In genomic region chr2:8176837-8177236, GRCh38 we compare ENCODE assay signal across 16 cellular contexts.
DNase-seq lines count a peak whose midpoint lies in the region; ATAC-seq, FAIRE-seq and TF ChIP-seq lines count a peak whose summit lies in the region.
"Had no signal": no experiment of that assay in that cellular context is flagged by ENCODE, and none has a peak within 500 bp of the region (broad histone marks: within the 10 kb centered on the region; RNA-seq: fewer than 3 reads in every experiment).

No MANE protein-coding gene starts in this region.

- no peaks in the 10 kb centered on the region for H3K4me1 ChIP-seq in right lobe of liver
- 0 out of 2 replicates have a peak, but pooled peaks cover 5% of the 10 kb centered on the region for H3K4me1 ChIP-seq in HepG2 (ENCODE audit: insufficient read depth, low read length)

- H3K27ac ChIP-seq in right lobe of liver (no peak overlapping the region), HepG2 (ENCODE audit: extremely low read length, insufficient read depth, low read length) (no peak overlapping the region)

- H4K20me1 ChIP-seq in HepG2 (ENCODE audit: insufficient read depth, low read length) = no peaks in the 10 kb centered on the region

- TF ChIP-seq EP300 in HepG2 (IDR thresholded peaks at IDR 0.05; ENCODE audit: low read depth in 2 of 2, low read length in 2 of 2) (no peak), HepG2 (CRISPR knock-in tag; IDR thresholded peaks at IDR 0.05; ENCODE audit: borderline replicate concordance) (no peak)

- no peak overlapping the region for H3K9ac ChIP-seq in HepG2 (ENCODE audit: insufficient read depth, low read depth, low read length)

- no peak for TF ChIP-seq RAD21 in HepG2 (CRISPR knock-in tag; IDR thresholded peaks at IDR 0.05)

- FAIRE-seq in HepG2 (lab: Jason Lieb, UNC) = no peak
- FAIRE-seq: H1 had no signal

- CTCF ChIA-PET in HepG2 (lab: Yijun Ruan, JAX; ENCODE audit: low intra/inter-chr PET ratio, low total read pairs) = no interaction called here

- H3K79me2 ChIP-seq in HepG2 (ENCODE audit: insufficient read depth, low read length) = no peaks in the 10 kb centered on the region

- no peak overlapping the region for H3K4me3 ChIP-seq in right lobe of liver
- H3K4me3 ChIP-seq in HepG2 (replicated peaks in 1 of 3; ENCODE audit: insufficient read depth in 1 of 3, low read depth in 2 of 3, low read length in 3 of 3) = no peak overlapping the region

- TF ChIP-seq POLR2A in right lobe of liver (IDR thresholded peaks at IDR 0.05) (no peak), HepG2 (IDR thresholded peaks at IDR 0.05; ENCODE audit: insufficient read depth in 1 of 2, low read depth in 2 of 2, low read length in 2 of 2) (no peak)

- ATAC-seq in right lobe of liver (peak in 3 of 4 donors; percentile 11 to 65 (median 55)), HepG2 (no peak), left colon (peak; percentile 45), GM19395 (IDR thresholded peaks at IDR 0.05; ENCODE audit: unreplicated experiment) (no peak), HG02642 (IDR thresholded peaks at IDR 0.05; ENCODE audit: poor library complexity, unreplicated experiment) (no peak)
- ATAC-seq: Panc1 had no signal

- WGBS in right lobe of liver (ENCODE audit: insufficient coverage, low coverage, low lambda C conversion rate, missing lambda C conversion rate) = 39% methylated on average over 2 of the region's 2 CpGs
- 30% methylated on average over 2 of the region's 2 CpGs for WGBS in HepG2 (ENCODE audit: low lambda C conversion rate)

- DNase-seq in right lobe of liver (no peak), HepG2 (ENCODE audit: low spot score) (no peak), NOMO-1 treated with dmso at 0.1 percent for 144 hours (lab: John Stamatoyannopoulos, UW; ENCODE audit: unreplicated experiment) (peak; percentile 73), left colon (no peak), HuH-7 (ENCODE audit: low spot score) (no peak)
- DNase-seq: BE2C, GF-D8, Karpas-422, NCI-H1436, NCI-H2029 treated with DMSO at 0.1 percent for 48 hours, NCI-H524 treated with DMSO at 0.1 percent for 48 hours, SHP77 had no signal

- no peak overlapping the region for H2AFZ ChIP-seq in HepG2 (ENCODE audit: low read length)

- in situ Hi-C loops in HepG2 (cut with HindIII; ENCODE audit: extremely low pct_ligation_motif_present, low pct_unique_long_range_greater_than_20kb) = no loop called here

- H3K9me3 ChIP-seq in right lobe of liver (no peaks in the 10 kb centered on the region), HepG2 (ENCODE audit: low read length) (no peaks in the 10 kb centered on the region)
- H3K9me3 ChIP-seq: BE2C had no signal

- H3K36me3 ChIP-seq in right lobe of liver (no peaks in the 10 kb centered on the region), HepG2 (replicated peaks in 1 of 2; ENCODE audit: control insufficient read depth in 1 of 2, insufficient read depth in 2 of 2, low read length in 2 of 2) (no peaks in the 10 kb centered on the region)
- H3K36me3 ChIP-seq: BE2C had no signal

- intact Hi-C loops in right lobe of liver (cut with DNase I) (no loop called here), HepG2 (cut with micrococcal nuclease; ENCODE audit: unreplicated experiment) (no loop called here), left colon (cut with DNase I, micrococcal nuclease) (no loop called here)

- POLR2A ChIA-PET in HepG2 (lab: Yijun Ruan, JAX) = no interaction called here

- no peak for TF ChIP-seq CTCF in right lobe of liver (IDR thresholded peaks at IDR 0.05)
- TF ChIP-seq CTCF in HepG2 (CRISPR knock-in tag; IDR thresholded peaks at IDR 0.05) = no peak

- no TSS peak for BruUV-seq in HepG2 (replicated peaks; lab: Mats Ljungman, UMichigan)

- no peak overlapping the region for H3K4me2 ChIP-seq in HepG2 (ENCODE audit: low read depth, low read length)

- H3K27me3 ChIP-seq in right lobe of liver = no peaks in the 10 kb centered on the region
- peaks cover 0 to 5% of the 10 kb centered on the region in 2 experiments; a peak in 1 of 5 replicates for H3K27me3 ChIP-seq in HepG2 (ENCODE audit: control insufficient read depth in 1 of 2, insufficient read depth in 2 of 2, low read length in 2 of 2)
- H3K27me3 ChIP-seq: BE2C had no signal

TF ChIP-seq in HepG2, 621 proteins besides CTCF, POLR2A, EP300 and RAD21:
- TF ChIP-seq SP1 (IDR thresholded peaks at IDR 0.05) = no peak
- no peak for TF ChIP-seq SP1 (CRISPR knock-in tag; IDR thresholded peaks at IDR 0.05)
- TF ChIP-seq ZBTB34 (CRISPR knock-in tag; IDR thresholded peaks at IDR 0.05) = no peak
- no peak for TF ChIP-seq ZBTB8A (CRISPR knock-in tag; IDR thresholded peaks at IDR 0.05; ENCODE audit: borderline replicate concordance, low read depth)
- no peak for TF ChIP-seq SSRP1 (CRISPR knock-in tag; IDR thresholded peaks at IDR 0.05)
- no peak for TF ChIP-seq ZNF567 (CRISPR knock-in tag; IDR thresholded peaks at IDR 0.05; ENCODE audit: borderline replicate concordance)
- no peak for TF ChIP-seq FOXK2 (IDR thresholded peaks at IDR 0.05)
- no peak for TF ChIP-seq ZNF558 (CRISPR knock-in tag; IDR thresholded peaks at IDR 0.05; ENCODE audit: borderline replicate concordance)
- no peak for TF ChIP-seq GABPB1 (CRISPR knock-in tag; IDR thresholded peaks at IDR 0.05)
- TF ChIP-seq ZFY (CRISPR knock-in tag; IDR thresholded peaks at IDR 0.05) = no peak
- TF ChIP-seq EEA1 (CRISPR knock-in tag; IDR thresholded peaks at IDR 0.05; ENCODE audit: borderline replicate concordance) = no peak
- TF ChIP-seq, protein P1, sequence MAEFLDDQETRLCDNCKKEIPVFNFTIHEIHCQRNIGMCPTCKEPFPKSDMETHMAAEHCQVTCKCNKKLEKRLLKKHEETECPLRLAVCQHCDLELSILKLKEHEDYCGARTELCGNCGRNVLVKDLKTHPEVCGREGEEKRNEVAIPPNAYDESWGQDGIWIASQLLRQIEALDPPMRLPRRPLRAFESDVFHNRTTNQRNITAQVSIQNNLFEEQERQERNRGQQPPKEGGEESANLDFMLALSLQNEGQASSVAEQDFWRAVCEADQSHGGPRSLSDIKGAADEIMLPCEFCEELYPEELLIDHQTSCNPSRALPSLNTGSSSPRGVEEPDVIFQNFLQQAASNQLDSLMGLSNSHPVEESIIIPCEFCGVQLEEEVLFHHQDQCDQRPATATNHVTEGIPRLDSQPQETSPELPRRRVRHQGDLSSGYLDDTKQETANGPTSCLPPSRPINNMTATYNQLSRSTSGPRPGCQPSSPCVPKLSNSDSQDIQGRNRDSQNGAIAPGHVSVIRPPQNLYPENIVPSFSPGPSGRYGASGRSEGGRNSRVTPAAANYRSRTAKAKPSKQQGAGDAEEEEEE (CRISPR knock-in tag; IDR thresholded peaks at IDR 0.05; ENCODE audit: borderline replicate concordance) = no peak
- TF ChIP-seq, protein P2, sequence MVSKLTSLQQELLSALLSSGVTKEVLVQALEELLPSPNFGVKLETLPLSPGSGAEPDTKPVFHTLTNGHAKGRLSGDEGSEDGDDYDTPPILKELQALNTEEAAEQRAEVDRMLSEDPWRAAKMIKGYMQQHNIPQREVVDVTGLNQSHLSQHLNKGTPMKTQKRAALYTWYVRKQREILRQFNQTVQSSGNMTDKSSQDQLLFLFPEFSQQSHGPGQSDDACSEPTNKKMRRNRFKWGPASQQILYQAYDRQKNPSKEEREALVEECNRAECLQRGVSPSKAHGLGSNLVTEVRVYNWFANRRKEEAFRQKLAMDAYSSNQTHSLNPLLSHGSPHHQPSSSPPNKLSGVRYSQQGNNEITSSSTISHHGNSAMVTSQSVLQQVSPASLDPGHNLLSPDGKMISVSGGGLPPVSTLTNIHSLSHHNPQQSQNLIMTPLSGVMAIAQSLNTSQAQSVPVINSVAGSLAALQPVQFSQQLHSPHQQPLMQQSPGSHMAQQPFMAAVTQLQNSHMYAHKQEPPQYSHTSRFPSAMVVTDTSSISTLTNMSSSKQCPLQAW (CRISPR knock-in tag; IDR thresholded peaks at IDR 0.05) = no peak
- TF ChIP-seq ZNF17 (CRISPR knock-in tag; IDR thresholded peaks at IDR 0.05) = no peak
- no peak for TF ChIP-seq POGZ (CRISPR knock-in tag; IDR thresholded peaks at IDR 0.05)
- TF ChIP-seq ZNF432 (CRISPR knock-in tag; IDR thresholded peaks at IDR 0.05; ENCODE audit: borderline replicate concordance) = no peak

Comparison
In these comparisons a context has a peak if more than half of its experiments do, and no peak if none do; other contexts are left out.
1. ATAC-seq: peak in right lobe of liver (3 of 4) and left colon (single experiment); none in HepG2 (single experiment), GM19395 (single experiment) and HG02642 (single experiment).